ENCODE assay signal across 8 cellular contexts in genomic region chr5:133026664-133027153, GRCh38. TPM values are rescaled to one million over a fixed set of nuclear protein-coding genes. Genes with fewer than 3 reads are reported as not detected.
DNase-seq lines count a peak whose midpoint lies in the region; ATAC-seq, FAIRE-seq and TF ChIP-seq lines count a peak whose summit lies in the region.

No MANE protein-coding gene starts in this region.

- peak overlapping the region; percentile 79 for H3K4me3 Mint-ChIP-seq in activated CD4-positive, alpha-beta memory T cell treated with anti-CD3 and anti-CD28 coated beads for 36 hours

- CTCF ChIA-PET in activated CD4-positive, alpha-beta memory T cell treated with anti-CD3 and anti-CD28 coated beads for 36 hours (lab: Charles Lee): no interaction called here

- H3K9me3 ChIP-seq in HAP-1 (no peaks in the 10 kb centered on the region), hepatocyte (ENCODE audit: low read depth) (no peaks in the 10 kb centered on the region), small intestine (ENCODE audit: control insufficient read depth, low read depth) (no peaks in the 10 kb centered on the region)

- H3K4me1 ChIP-seq in HAP-1: peaks cover 5% of the 10 kb centered on the region; the same call in 1 of the 2 replicates
- peaks cover 9% of the 10 kb centered on the region for H3K4me1 ChIP-seq in hepatocyte (ENCODE audit: insufficient read depth)
- H3K4me1 ChIP-seq in small intestine (ENCODE audit: control insufficient read depth in 2 of 2, insufficient read depth in 1 of 2, low read depth in 1 of 2, low read length in 1 of 2): peaks cover 0 to 5% of the 10 kb centered on the region in 2 donors

- POLR2A ChIA-PET in activated CD4-positive, alpha-beta memory T cell treated with anti-CD3 and anti-CD28 coated beads for 36 hours (lab: Charles Lee): interaction anchor here (3.7 kb wide), 1 partner anchor 25 kb away, joined by 21 read pairs; the partner anchor contains the start of gene HSPA4

- peak overlapping the region; percentile 83 for H3K27ac ChIP-seq in hepatocyte
- peak overlapping the region in 1 of 2 donors; percentile 62 for H3K27ac ChIP-seq in small intestine (ENCODE audit: low read depth in 1 of 2, low read length in 1 of 2)

- FAIRE-seq in small intestine (lab: Jason Lieb, UNC): no peak

- H3K36me3 ChIP-seq in HAP-1 (replicated peaks) (peaks cover 3% of the 10 kb centered on the region), hepatocyte (replicated peaks; ENCODE audit: insufficient read depth, low read depth) (no peaks in the 10 kb centered on the region), small intestine (ENCODE audit: control insufficient read depth in 2 of 2, insufficient read depth in 2 of 2, low read length in 2 of 2) (no peaks in the 10 kb centered on the region)

- H3K79me2 ChIP-seq in hepatocyte: peaks cover 35% of the 10 kb centered on the region

- 23% methylated on average over 8 of the region's 15 CpGs for WGBS in hepatocyte (ENCODE audit: low lambda C conversion rate, missing lambda C conversion rate)
- 4 to 7% (median 6%) methylated on average over 14 to 15 of the region's 15 CpGs for WGBS in small intestine, 3 donors

- H3K27ac Mint-ChIP-seq in activated CD4-positive, alpha-beta memory T cell treated with anti-CD3 and anti-CD28 coated beads for 36 hours: peak overlapping the region; percentile 26

- peaks cover 15% of the 10 kb centered on the region for H3K4me1 Mint-ChIP-seq in activated CD4-positive, alpha-beta memory T cell treated with anti-CD3 and anti-CD28 coated beads for 36 hours (ENCODE audit: low read depth)

- no peak for DNase-seq in HAP-1 (ENCODE audit: low spot score in 2 of 2)
- DNase-seq in activated CD4-positive, alpha-beta memory T cell treated with anti-CD3 and anti-CD28 coated beads for 36 hours: no peak
- DNase-seq in hepatocyte (ENCODE audit: low spot score): no peak
- no peak for DNase-seq in small intestine
- DNase-seq in KG1 (lab: John Stamatoyannopoulos, UW): no peak
- DNase-seq in LoVo (ENCODE audit: low spot score): no peak

- no peaks in the 10 kb centered on the region for H4K20me1 ChIP-seq in hepatocyte (ENCODE audit: insufficient read depth, poor library complexity, severe bottlenecking)

- peak overlapping the region; percentile 75 for H2AFZ ChIP-seq in hepatocyte

- in situ Hi-C loops in HAP-1 (cut with MboI; ENCODE audit: low sequenced_read_pairs): no loop called here

- intact Hi-C loops in activated CD4-positive, alpha-beta memory T cell treated with anti-CD3 and anti-CD28 coated beads for 36 hours (cut with micrococcal nuclease): loop anchor here (1.0 to 2.0 kb wide), 3 partner anchors 25 to 160 kb away; partner anchors contain the start of genes AFF4, GDF9 and UQCRQ

- peak overlapping the region; percentile 95 for H3K4me3 ChIP-seq in HAP-1
- peak overlapping the region; percentile 10 for H3K4me3 ChIP-seq in hepatocyte
- peak overlapping the region; percentile 78 to 82 for H3K4me3 ChIP-seq in small intestine (ENCODE audit: low read depth in 1 of 2, low read length in 2 of 2)

- no peak for TF ChIP-seq CTCF in hepatocyte (IDR thresholded peaks at IDR 0.05; ENCODE audit: poor library complexity)

- no peaks in the 10 kb centered on the region for H3K9me2 ChIP-seq in hepatocyte (replicated peaks; ENCODE audit: insufficient read depth)

- no peaks in the 10 kb centered on the region for H3K9me3 Mint-ChIP-seq in activated CD4-positive, alpha-beta memory T cell treated with anti-CD3 and anti-CD28 coated beads for 36 hours

- H3K36me3 Mint-ChIP-seq in activated CD4-positive, alpha-beta memory T cell treated with anti-CD3 and anti-CD28 coated beads for 36 hours: peaks cover 2% of the 10 kb centered on the region

- ATAC-seq in GM21825 (IDR thresholded peaks at IDR 0.05; ENCODE audit: unreplicated experiment) (no peak), HG03457 (IDR thresholded peaks at IDR 0.05; ENCODE audit: unreplicated experiment) (no peak)

- H3K27me3 ChIP-seq in HAP-1 (ENCODE audit: low read depth) (no peaks in the 10 kb centered on the region), hepatocyte (no peaks in the 10 kb centered on the region), small intestine (ENCODE audit: control insufficient read depth in 2 of 2, insufficient read depth in 2 of 2, low read length in 2 of 2) (no peaks in the 10 kb centered on the region)

- H3K4me2 ChIP-seq in hepatocyte: peak overlapping the region; percentile 70

- H3K27me3 Mint-ChIP-seq in activated CD4-positive, alpha-beta memory T cell treated with anti-CD3 and anti-CD28 coated beads for 36 hours: no peaks in the 10 kb centered on the region

RNA-seq across cellular contexts. Expression of gene ZCCHC10, which starts 0.4 kb away (rescaled TPM):
- 10 to 100 TPM; 22.6 to 25.5 TPM for total RNA-seq in activated CD4-positive, alpha-beta memory T cell treated with anti-CD3 and anti-CD28 coated beads for 36 hours
- 29.1 and 33.0 TPM in 2 replicates for total RNA-seq in hepatocyte
- polyA plus RNA-seq in hepatocyte (29.4 and 30.7 TPM in 2 replicates), small intestine (10 to 100 TPM; 24.4 to 39.7 (median 28.1) TPM)

RNA-seq across cellular contexts. Expression of gene HSPA4, which starts 25.1 kb away (rescaled TPM):
- total RNA-seq in activated CD4-positive, alpha-beta memory T cell treated with anti-CD3 and anti-CD28 coated beads for 36 hours: 100 to 1,000 TPM; 221 to 236 TPM
- total RNA-seq in hepatocyte: 110 and 122 TPM in 2 replicates
- polyA plus RNA-seq in hepatocyte (83.3 and 87.1 TPM in 2 replicates), small intestine (10 to 100 TPM; 30.9 to 44.7 (median 37.6) TPM)

Comparison
In these comparisons a context has a peak if more than half of its experiments do, and no peak if none do; other contexts are left out.
1. H3K4me3 ChIP-seq: peak in every context shown above with its lines; median percentile 95 in HAP-1; 80 in small intestine; 10 in hepatocyte.